Comparison of ENCODE assay signal across 18 cellular contexts in the genomic region with DNA sequence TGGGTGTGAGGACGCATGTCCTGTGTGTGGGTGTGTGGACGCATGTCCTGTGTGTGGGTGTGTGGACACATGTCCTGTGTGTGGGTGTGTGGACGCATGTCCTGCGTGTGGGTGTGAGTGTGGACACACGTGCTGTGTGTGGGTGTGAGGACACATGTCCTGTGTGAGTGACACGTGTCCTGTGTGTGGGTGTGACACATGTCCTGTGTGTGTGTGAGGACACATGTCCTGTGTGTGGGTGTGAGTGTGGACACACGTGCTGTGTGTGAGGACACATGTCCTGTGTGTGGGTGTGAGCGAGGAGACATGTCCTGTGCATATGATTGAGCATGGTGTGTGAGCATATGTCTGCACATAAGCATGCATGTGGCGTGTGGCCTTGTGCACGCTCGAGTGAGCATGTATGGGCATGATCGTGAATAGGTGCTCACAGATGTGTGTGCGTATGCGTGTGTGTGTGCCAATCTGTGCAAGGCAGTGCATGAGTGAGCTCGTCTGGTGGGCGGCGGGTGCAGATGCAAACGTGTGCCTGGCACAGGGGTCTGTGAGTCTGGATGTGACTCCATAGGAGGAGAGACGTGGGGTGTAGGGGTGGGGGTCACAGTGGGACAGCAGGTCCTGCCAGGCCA. TPM values are rescaled to one million over a fixed set of nuclear protein-coding genes. Genes with fewer than 3 reads are reported as not detected.
DNase-seq lines count a peak whose midpoint lies in the region; ATAC-seq, FAIRE-seq and TF ChIP-seq lines count a peak whose summit lies in the region.
"Had no signal": no experiment of that assay in that cellular context is flagged by ENCODE, and none has a peak within 500 bp of the region (broad histone marks: within the 10 kb centered on the region; RNA-seq: fewer than 3 reads in every experiment).

No MANE protein-coding gene starts in this region.

- H2AFZ ChIP-seq in GM12878 (ENCODE audit: control insufficient read depth, low read depth, low read length): no peak overlapping the region
- H2AFZ ChIP-seq: GM23338 had no signal

- 59% methylated on average over 19 of the region's 19 CpGs for WGBS in GM12878 (ENCODE audit: insufficient coverage, insufficient replicate concordance, low lambda C conversion rate, missing lambda C conversion rate)

- H3K4me1 ChIP-seq in HEK293 (ENCODE audit: control insufficient read depth, insufficient read depth, low read length): no peaks in the 10 kb centered on the region
- H3K4me1 ChIP-seq in GM12878 (ENCODE audit: control insufficient read depth, insufficient read depth, low read length): no peaks in the 10 kb centered on the region
- H3K4me1 ChIP-seq: HAP-1 had no signal

- no peak for TF ChIP-seq CTCF in HEK293 (tag by site-specific recombination; IDR thresholded peaks at IDR 0.05)
- no peak for TF ChIP-seq CTCF in GM12878 (IDR thresholded peaks at IDR 0.05 in 2 of 3, conservative IDR thresholded peaks at IDR 0.05 in 1 of 3; ENCODE audit: control insufficient read depth in 2 of 3, extremely low read depth in 1 of 3, insufficient read depth in 1 of 3, low read depth in 3 of 3, low read length in 3 of 3)

- H3K4me3 ChIP-seq in HEK293 (ENCODE audit: low read depth, low read length) (no peak overlapping the region), GM12878 (no peak overlapping the region), iPS-18c (ENCODE audit: insufficient read depth, low read depth, low read length) (peak overlapping the region; percentile 20; the same call in 1 of the 2 replicates)
- H3K4me3 ChIP-seq: GM23338, HAP-1 had no signal

- in situ Hi-C loops in GM12878 (cut with MboI): no loop called here

- no peak for TF ChIP-seq RAD21 in GM12878 (IDR thresholded peaks at IDR 0.05; ENCODE audit: insufficient read depth, low read depth, low read length)

- H3K4me2 ChIP-seq in GM12878 (ENCODE audit: control insufficient read depth, insufficient read depth): no peak overlapping the region
- H3K4me2 ChIP-seq: GM23338 had no signal

- no peak for TF ChIP-seq POLR2A in GM12878 (IDR thresholded peaks at IDR 0.05; ENCODE audit: low read depth, low read length)

- no peaks in the 10 kb centered on the region for H4K20me1 ChIP-seq in GM12878 (ENCODE audit: control insufficient read depth, insufficient read depth)

- CTCF ChIA-PET in HEK293 (lab: Yijun Ruan, JAX): interaction anchor here (1.2 to 3.3 kb wide), 2 partner anchors 10 to 32 kb away, joined by 3 to 41 read pairs; no protein-coding TSS in a partner anchor
- CTCF ChIA-PET in GM12878 (lab: Yijun Ruan, JAX): no interaction called here

- DNase-seq in CD1c-positive myeloid dendritic cell (ENCODE audit: extremely low spot score): peak; percentile 21
- no peak for DNase-seq in GM12878 (ENCODE audit: low read depth, low spot score)
- DNase-seq in 8988T: no peak
- no peak for DNase-seq in ureter (ENCODE audit: low spot score)
- DNase-seq: C1 segment of cervical spinal cord; CD4-positive, alpha-beta memory T cell; DND-41; GDM1; HFFc6; KG1 had no signal

- H3K9ac ChIP-seq in GM12878 (ENCODE audit: control insufficient read depth, insufficient read depth, low read length): no peak overlapping the region

- no peak for FAIRE-seq in GM12878 (lab: Jason Lieb, UNC)
- FAIRE-seq: A204.1, GM18507 had no signal

- SMC1A ChIA-PET in GM12878 (lab: Charles Lee; ENCODE audit: uncharacterized antibody, unreplicated experiment): no interaction called here

- H3K27ac ChIP-seq in HEK293 (ENCODE audit: extremely low read depth, low read depth, low read length): no peak overlapping the region
- no peak overlapping the region for H3K27ac ChIP-seq in GM12878 (ENCODE audit: control insufficient read depth, insufficient read depth)

- ATAC-seq in GM12878: no peak
- no peak for ATAC-seq in GM18511 (IDR thresholded peaks at IDR 0.05; ENCODE audit: unreplicated experiment)
- no peak for ATAC-seq in GM21526 (IDR thresholded peaks at IDR 0.05; ENCODE audit: low FRiP score, unreplicated experiment)
- ATAC-seq: GM23338 had no signal

- H3K27me3 ChIP-seq in GM12878 (replicated peaks in 1 of 2; ENCODE audit: control insufficient read depth in 2 of 2, insufficient read depth in 2 of 2, low read length in 1 of 2): no peaks in the 10 kb centered on the region

- POLR2A ChIA-PET in HEK293 (lab: Yijun Ruan, JAX): no interaction called here
- POLR2A ChIA-PET in GM12878 (lab: Charles Lee): no interaction called here

- no TSS peak for BruUV-seq in GM12878 (replicated peaks; lab: Mats Ljungman, UMichigan)

- TF ChIP-seq EP300 in GM12878 (IDR thresholded peaks at IDR 0.05; ENCODE audit: borderline replicate concordance in 1 of 2, control insufficient read depth in 1 of 2, low read depth in 2 of 2, low read length in 2 of 2): no peak

- RAD21 ChIA-PET in GM12878 (lab: Charles Lee; ENCODE audit: unreplicated experiment): no interaction called here

- no peaks in the 10 kb centered on the region for H3K9me3 ChIP-seq in HEK293 (ENCODE audit: control insufficient read depth, insufficient read depth, low read depth, low read length)
- H3K9me3 ChIP-seq in GM12878 (replicated peaks; ENCODE audit: control insufficient read depth, insufficient read depth, low read length): no peaks in the 10 kb centered on the region; the same call in 2 of the 3 replicates
- H3K9me3 ChIP-seq in iPS-18c (ENCODE audit: control insufficient read depth, insufficient read depth, low read length): peaks cover 3% of the 10 kb centered on the region
- H3K9me3 ChIP-seq: HAP-1 had no signal

- H3K36me3 ChIP-seq in HEK293 (ENCODE audit: control insufficient read depth in 2 of 2, insufficient read depth in 1 of 2, low read length in 2 of 2) (no peaks in the 10 kb centered on the region), GM12878 (ENCODE audit: control insufficient read depth in 2 of 2, insufficient read depth in 2 of 2, low read length in 1 of 2) (no peaks in the 10 kb centered on the region)
- H3K36me3 ChIP-seq: HAP-1 had no signal

- no peaks in the 10 kb centered on the region for H3K79me2 ChIP-seq in GM12878 (ENCODE audit: control insufficient read depth, insufficient read depth, low read length)

- intact Hi-C loops in GM12878 (cut with micrococcal nuclease; ENCODE audit: unreplicated experiment): no loop called here

TF ChIP-seq in HEK293, 187 proteins besides CTCF, POLR2A, EP300 and RAD21 (continues in another document):
- TF ChIP-seq SCRT2 (tag by site-specific recombination; IDR thresholded peaks at IDR 0.05): no peak

TF ChIP-seq in GM12878, 131 proteins besides CTCF, POLR2A, EP300 and RAD21 (continues in another document):
- peak; percentile 86 for TF ChIP-seq BCL3 (IDR thresholded peaks at IDR 0.05; ENCODE audit: borderline replicate concordance, insufficient read depth, low read depth, low read length, poor library complexity, severe bottlenecking)

RNA-seq across cellular contexts. Expression of gene MEGF6, which starts 25.3 kb away (rescaled TPM):
- total RNA-seq in GM12878 (2013; cell fraction: nucleolus; rRNA removed): 23.2 and 27.8 TPM in 2 replicates
- total RNA-seq in GM12878 (2014; rRNA removed) (not detected in 2 replicates), GM12878 (2014; rRNA removed; fragmentation: Illumina TruSeq; extraction: Trizol) (not detected in 2 replicates), GM12878 (2021) (0.32 and 0.41 TPM in 2 replicates), ureter (22.2 TPM)
- not detected for polyA plus RNA-seq in GM12878 (2011; ENCODE audit: low read depth)
- polyA plus RNA-seq in GM12878 (2011; rRNA removed) (0.06 TPM in 1 of 2 replicates, not detected in the other), GM12878 (2014; fragmentation: Illumina TruSeq; extraction: Trizol) (not detected in 2 replicates), GM12878 (2014; fragmentation: Nextera tagmentation; extraction: Ambion mirVana) (not detected), GM12878 (2014; rRNA removed) (0.01 and 0.03 TPM in 2 replicates), GM12878 (2016; fragmentation: Nextera tagmentation; extraction: Ambion mirVana) (not detected)
- 0.03 TPM in 2 replicates for polyA plus RNA-seq in GM12878 (2011; cell fraction: cytosol; rRNA removed)
- 1.6 and 1.8 TPM in 2 replicates for polyA plus RNA-seq in GM12878 (2011; cell fraction: nucleus; rRNA removed)
- 0.20 and 0.24 TPM in 2 replicates for polyA plus RNA-seq in GM12878 (2012)
- 0.05 TPM in 1 of 2 replicates, not detected in the other for polyA minus RNA-seq in GM12878 (2011; rRNA and poly(A)+ RNA removed)
- polyA minus RNA-seq in GM12878 (2011; cell fraction: cytosol; rRNA and poly(A)+ RNA removed): 0.21 and 0.27 TPM in 2 replicates
- 0.19 and 0.24 TPM in 2 replicates for polyA minus RNA-seq in GM12878 (2011; cell fraction: nucleus; rRNA and poly(A)+ RNA removed)

RNA-seq across cellular contexts. Expression of gene TPRG1L, which starts 38.8 kb away (rescaled TPM):
- 3.6 and 3.8 TPM in 2 replicates for total RNA-seq in GM12878 (2013; cell fraction: nucleolus; rRNA removed)
- total RNA-seq in GM12878 (2014; rRNA removed): 5.3 and 5.8 TPM in 2 replicates
- total RNA-seq in GM12878 (2014; rRNA removed; fragmentation: Illumina TruSeq; extraction: Trizol): 7.3 and 7.6 TPM in 2 replicates
- 9.6 and 10.9 TPM in 2 replicates for total RNA-seq in GM12878 (2021)
- polyA plus RNA-seq in GM12878 (2011; ENCODE audit: low read depth): 11.2 TPM
- polyA plus RNA-seq in GM12878 (2011; rRNA removed): 14.6 and 16.5 TPM in 2 replicates
- 16.9 and 19.2 TPM in 2 replicates for polyA plus RNA-seq in GM12878 (2011; cell fraction: cytosol; rRNA removed)
- polyA plus RNA-seq in GM12878 (2011; cell fraction: nucleus; rRNA removed): 5.5 and 7.1 TPM in 2 replicates
- 15.3 TPM in 2 replicates for polyA plus RNA-seq in GM12878 (2012)
- 12.1 and 12.2 TPM in 2 replicates for polyA plus RNA-seq in GM12878 (2014; fragmentation: Illumina TruSeq; extraction: Trizol)
- polyA plus RNA-seq in GM12878 (2014; fragmentation: Nextera tagmentation; extraction: Ambion mirVana): 1 to 10 TPM; 1.5 to 5.2 TPM
- 10.5 and 11.6 TPM in 2 replicates for polyA plus RNA-seq in GM12878 (2014; rRNA removed)
- polyA plus RNA-seq in GM12878 (2016; fragmentation: Nextera tagmentation; extraction: Ambion mirVana): 1 to 10 TPM; 6.9 to 8.3 TPM
- 9.4 and 14.6 TPM in 2 replicates for polyA minus RNA-seq in GM12878 (2011; rRNA and poly(A)+ RNA removed)
- polyA minus RNA-seq in GM12878 (2011; cell fraction: cytosol; rRNA and poly(A)+ RNA removed): 5.7 and 6.7 TPM in 2 replicates
- polyA minus RNA-seq in GM12878 (2011; cell fraction: nucleus; rRNA and poly(A)+ RNA removed): 1.6 and 3.5 TPM in 2 replicates
- total RNA-seq in ureter: 54.7 TPM
